In the genomic region with DNA sequence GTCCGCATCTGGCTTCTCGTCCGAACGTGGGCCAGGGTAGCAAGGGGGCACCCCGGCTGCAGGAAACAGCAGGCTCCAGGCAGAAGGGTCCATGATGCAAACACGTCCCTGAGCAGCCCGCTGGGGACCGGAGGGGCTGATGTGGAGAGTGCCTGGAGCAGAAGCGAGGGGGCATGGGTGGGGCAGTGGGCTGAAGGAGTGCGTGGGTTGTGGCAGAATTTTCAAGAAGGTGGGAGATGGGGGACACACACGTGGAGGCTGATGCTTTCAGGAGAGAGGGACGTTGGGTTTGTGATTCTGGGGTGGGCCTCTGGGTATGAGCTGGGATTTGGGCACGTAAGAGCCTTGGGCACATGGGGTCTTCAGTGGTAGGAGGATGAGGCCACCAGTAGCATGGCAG, we compare ENCODE assay signal across 1 cellular context.
TF ChIP-seq lines count a peak whose summit lies in the region.

No MANE protein-coding gene starts in this region.

TF ChIP-seq in SK-N-SH treated with all-trans-retinoic acid at 6 μM for 48 hours, 23 proteins besides CTCF, POLR2A, EP300 and RAD21 (continued from another document):
- TF ChIP-seq, protein P1, sequence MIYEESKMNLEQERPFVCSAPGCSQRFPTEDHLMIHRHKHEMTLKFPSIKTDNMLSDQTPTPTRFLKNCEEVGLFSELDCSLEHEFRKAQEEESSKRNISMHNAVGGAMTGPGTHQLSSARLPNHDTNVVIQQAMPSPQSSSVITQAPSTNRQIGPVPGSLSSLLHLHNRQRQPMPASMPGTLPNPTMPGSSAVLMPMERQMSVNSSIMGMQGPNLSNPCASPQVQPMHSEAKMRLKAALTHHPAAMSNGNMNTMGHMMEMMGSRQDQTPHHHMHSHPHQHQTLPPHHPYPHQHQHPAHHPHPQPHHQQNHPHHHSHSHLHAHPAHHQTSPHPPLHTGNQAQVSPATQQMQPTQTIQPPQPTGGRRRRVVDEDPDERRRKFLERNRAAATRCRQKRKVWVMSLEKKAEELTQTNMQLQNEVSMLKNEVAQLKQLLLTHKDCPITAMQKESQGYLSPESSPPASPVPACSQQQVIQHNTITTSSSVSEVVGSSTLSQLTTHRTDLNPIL (CRISPR knock-in tag; IDR thresholded peaks at IDR 0.05; ENCODE audit: low read depth): no peak
- TF ChIP-seq ZNF70 (CRISPR knock-in tag; IDR thresholded peaks at IDR 0.05) (no peak), SNAI2 (CRISPR knock-in tag; IDR thresholded peaks at IDR 0.05) (no peak), ZNF565 (CRISPR knock-in tag; conservative IDR thresholded peaks at IDR 0.05; ENCODE audit: low read depth) (no peak), ZC3H10 (CRISPR knock-in tag; IDR thresholded peaks at IDR 0.05) (no peak), BACH2 (CRISPR knock-in tag; IDR thresholded peaks at IDR 0.05; ENCODE audit: borderline replicate concordance) (no peak)
- TF ChIP-seq, protein P2, sequence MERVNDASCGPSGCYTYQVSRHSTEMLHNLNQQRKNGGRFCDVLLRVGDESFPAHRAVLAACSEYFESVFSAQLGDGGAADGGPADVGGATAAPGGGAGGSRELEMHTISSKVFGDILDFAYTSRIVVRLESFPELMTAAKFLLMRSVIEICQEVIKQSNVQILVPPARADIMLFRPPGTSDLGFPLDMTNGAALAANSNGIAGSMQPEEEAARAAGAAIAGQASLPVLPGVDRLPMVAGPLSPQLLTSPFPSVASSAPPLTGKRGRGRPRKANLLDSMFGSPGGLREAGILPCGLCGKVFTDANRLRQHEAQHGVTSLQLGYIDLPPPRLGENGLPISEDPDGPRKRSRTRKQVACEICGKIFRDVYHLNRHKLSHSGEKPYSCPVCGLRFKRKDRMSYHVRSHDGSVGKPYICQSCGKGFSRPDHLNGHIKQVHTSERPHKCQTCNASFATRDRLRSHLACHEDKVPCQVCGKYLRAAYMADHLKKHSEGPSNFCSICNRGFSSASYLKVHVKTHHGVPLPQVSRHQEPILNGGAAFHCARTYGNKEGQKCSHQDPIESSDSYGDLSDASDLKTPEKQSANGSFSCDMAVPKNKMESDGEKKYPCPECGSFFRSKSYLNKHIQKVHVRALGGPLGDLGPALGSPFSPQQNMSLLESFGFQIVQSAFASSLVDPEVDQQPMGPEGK (CRISPR knock-in tag; IDR thresholded peaks at IDR 0.05; ENCODE audit: borderline replicate concordance): no peak
- TF ChIP-seq, protein P3, sequence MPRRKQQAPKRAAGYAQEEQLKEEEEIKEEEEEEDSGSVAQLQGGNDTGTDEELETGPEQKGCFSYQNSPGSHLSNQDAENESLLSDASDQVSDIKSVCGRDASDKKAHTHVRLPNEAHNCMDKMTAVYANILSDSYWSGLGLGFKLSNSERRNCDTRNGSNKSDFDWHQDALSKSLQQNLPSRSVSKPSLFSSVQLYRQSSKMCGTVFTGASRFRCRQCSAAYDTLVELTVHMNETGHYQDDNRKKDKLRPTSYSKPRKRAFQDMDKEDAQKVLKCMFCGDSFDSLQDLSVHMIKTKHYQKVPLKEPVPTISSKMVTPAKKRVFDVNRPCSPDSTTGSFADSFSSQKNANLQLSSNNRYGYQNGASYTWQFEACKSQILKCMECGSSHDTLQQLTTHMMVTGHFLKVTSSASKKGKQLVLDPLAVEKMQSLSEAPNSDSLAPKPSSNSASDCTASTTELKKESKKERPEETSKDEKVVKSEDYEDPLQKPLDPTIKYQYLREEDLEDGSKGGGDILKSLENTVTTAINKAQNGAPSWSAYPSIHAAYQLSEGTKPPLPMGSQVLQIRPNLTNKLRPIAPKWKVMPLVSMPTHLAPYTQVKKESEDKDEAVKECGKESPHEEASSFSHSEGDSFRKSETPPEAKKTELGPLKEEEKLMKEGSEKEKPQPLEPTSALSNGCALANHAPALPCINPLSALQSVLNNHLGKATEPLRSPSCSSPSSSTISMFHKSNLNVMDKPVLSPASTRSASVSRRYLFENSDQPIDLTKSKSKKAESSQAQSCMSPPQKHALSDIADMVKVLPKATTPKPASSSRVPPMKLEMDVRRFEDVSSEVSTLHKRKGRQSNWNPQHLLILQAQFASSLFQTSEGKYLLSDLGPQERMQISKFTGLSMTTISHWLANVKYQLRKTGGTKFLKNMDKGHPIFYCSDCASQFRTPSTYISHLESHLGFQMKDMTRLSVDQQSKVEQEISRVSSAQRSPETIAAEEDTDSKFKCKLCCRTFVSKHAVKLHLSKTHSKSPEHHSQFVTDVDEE (CRISPR knock-in tag; IDR thresholded peaks at IDR 0.05): no peak
